1 cellular context compared by ENCODE assay signal in genomic region chr19:50449236-50449899, GRCh38.
TF ChIP-seq lines count a peak whose summit lies in the region.

No MANE protein-coding gene starts in this region.

TF ChIP-seq in HEK293, 187 proteins besides CTCF, POLR2A, EP300 and RAD21 (continued from another document):
- TF ChIP-seq, protein P1, sequence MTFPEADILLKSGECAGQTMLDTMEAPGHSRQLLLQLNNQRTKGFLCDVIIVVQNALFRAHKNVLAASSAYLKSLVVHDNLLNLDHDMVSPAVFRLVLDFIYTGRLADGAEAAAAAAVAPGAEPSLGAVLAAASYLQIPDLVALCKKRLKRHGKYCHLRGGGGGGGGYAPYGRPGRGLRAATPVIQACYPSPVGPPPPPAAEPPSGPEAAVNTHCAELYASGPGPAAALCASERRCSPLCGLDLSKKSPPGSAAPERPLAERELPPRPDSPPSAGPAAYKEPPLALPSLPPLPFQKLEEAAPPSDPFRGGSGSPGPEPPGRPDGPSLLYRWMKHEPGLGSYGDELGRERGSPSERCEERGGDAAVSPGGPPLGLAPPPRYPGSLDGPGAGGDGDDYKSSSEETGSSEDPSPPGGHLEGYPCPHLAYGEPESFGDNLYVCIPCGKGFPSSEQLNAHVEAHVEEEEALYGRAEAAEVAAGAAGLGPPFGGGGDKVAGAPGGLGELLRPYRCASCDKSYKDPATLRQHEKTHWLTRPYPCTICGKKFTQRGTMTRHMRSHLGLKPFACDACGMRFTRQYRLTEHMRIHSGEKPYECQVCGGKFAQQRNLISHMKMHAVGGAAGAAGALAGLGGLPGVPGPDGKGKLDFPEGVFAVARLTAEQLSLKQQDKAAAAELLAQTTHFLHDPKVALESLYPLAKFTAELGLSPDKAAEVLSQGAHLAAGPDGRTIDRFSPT (tag by site-specific recombination; IDR thresholded peaks at IDR 0.05) = no peak
- TF ChIP-seq, protein P2, sequence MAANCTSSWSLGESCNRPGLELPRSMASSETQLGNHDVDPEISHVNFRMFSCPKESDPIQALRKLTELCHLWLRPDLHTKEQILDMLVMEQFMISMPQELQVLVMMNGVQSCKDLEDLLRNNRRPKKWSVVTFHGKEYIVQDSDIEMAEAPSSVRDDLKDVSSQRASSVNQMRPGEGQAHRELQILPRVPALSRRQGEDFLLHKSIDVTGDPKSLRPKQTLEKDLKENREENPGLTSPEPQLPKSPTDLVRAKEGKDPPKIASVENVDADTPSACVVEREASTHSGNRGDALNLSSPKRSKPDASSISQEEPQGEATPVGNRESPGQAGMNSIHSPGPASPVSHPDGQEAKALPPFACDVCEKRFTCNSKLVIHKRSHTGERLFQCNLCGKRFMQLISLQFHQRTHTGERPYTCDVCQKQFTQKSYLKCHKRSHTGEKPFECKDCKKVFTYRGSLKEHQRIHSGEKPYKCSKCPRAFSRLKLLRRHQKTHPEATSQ (tag by site-specific recombination; IDR thresholded peaks at IDR 0.05) = no peak
- TF ChIP-seq ZNF518A (tag by site-specific recombination; conservative IDR thresholded peaks at IDR 0.05; ENCODE audit: low read depth) = no peak
- TF ChIP-seq IKZF3 (tag by site-specific recombination; IDR thresholded peaks at IDR 0.05) = no peak
- no peak for TF ChIP-seq RBAK (tag by site-specific recombination; IDR thresholded peaks at IDR 0.05)
- no peak for TF ChIP-seq ZNF133 (tag by site-specific recombination; IDR thresholded peaks at IDR 0.05)
- TF ChIP-seq ZNF501 (tag by site-specific recombination; IDR thresholded peaks at IDR 0.05) = no peak
- no peak for TF ChIP-seq ZNF785 (tag by site-specific recombination; IDR thresholded peaks at IDR 0.05)
- TF ChIP-seq, protein P3, sequence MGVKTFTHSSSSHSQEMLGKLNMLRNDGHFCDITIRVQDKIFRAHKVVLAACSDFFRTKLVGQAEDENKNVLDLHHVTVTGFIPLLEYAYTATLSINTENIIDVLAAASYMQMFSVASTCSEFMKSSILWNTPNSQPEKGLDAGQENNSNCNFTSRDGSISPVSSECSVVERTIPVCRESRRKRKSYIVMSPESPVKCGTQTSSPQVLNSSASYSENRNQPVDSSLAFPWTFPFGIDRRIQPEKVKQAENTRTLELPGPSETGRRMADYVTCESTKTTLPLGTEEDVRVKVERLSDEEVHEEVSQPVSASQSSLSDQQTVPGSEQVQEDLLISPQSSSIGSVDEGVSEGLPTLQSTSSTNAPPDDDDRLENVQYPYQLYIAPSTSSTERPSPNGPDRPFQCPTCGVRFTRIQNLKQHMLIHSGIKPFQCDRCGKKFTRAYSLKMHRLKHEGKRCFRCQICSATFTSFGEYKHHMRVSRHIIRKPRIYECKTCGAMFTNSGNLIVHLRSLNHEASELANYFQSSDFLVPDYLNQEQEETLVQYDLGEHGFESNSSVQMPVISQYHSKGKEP (tag by site-specific recombination; IDR thresholded peaks at IDR 0.05) = no peak
